Comparison of ENCODE assay signal across 8 cellular contexts in genomic region chr9:89497978-89498844, GRCh38. TPM values are rescaled to one million over a fixed set of nuclear protein-coding genes. Genes with fewer than 3 reads are reported as not detected.
DNase-seq lines count a peak whose midpoint lies in the region; ATAC-seq and TF ChIP-seq lines count a peak whose summit lies in the region.

SEMA4D (minus strand) TSS chr9:89498113; CDS start chr9:89405456, 92,657 bp downstream.

- H3K36me3 ChIP-seq in BJ (ENCODE audit: control insufficient read depth, insufficient read depth, low read length) (no peaks in the 10 kb centered on the region), SJSA1 (no peaks in the 10 kb centered on the region), ascending aorta (no peaks in the 10 kb centered on the region)

- DNase-seq in BJ (ENCODE audit: low read depth): no peak
- DNase-seq in KG1 (lab: John Stamatoyannopoulos, UW): peak; percentile 48
- no peak for DNase-seq in SJSA1 (ENCODE audit: low read depth in 1 of 2, low spot score in 2 of 2)
- DNase-seq in ascending aorta (ENCODE audit: low spot score in 2 of 2): peak in 1 of 2 donors; percentile 74
- DNase-seq in hippocampal formation (lab: John Stamatoyannopoulos, UW): peak; percentile 68 to 86
- DNase-seq in putamen (ENCODE audit: low spot score): peak; percentile 87

- H3K4me1 ChIP-seq in SJSA1 (replicated peaks): no peaks in the 10 kb centered on the region
- peaks cover 0 to 6% of the 10 kb centered on the region in 2 donors for H3K4me1 ChIP-seq in ascending aorta

- H3K9me3 ChIP-seq in SJSA1 (replicated peaks) (no peaks in the 10 kb centered on the region), ascending aorta (no peaks in the 10 kb centered on the region)

- H3K27me3 ChIP-seq in BJ (ENCODE audit: control insufficient read depth, insufficient read depth, low read length): peaks cover 4% of the 10 kb centered on the region
- 0 out of 2 replicates have a peak, but pooled peaks cover 3% of the 10 kb centered on the region for H3K27me3 ChIP-seq in SJSA1 (replicated peaks)
- H3K27me3 ChIP-seq in ascending aorta: no peaks in the 10 kb centered on the region

- no peak for TF ChIP-seq CTCF in BJ (IDR thresholded peaks at IDR 0.05; ENCODE audit: insufficient read depth, low read depth, low read length)
- no peak for TF ChIP-seq CTCF in ascending aorta (IDR thresholded peaks at IDR 0.05)

- intact Hi-C loops in ascending aorta (cut with DNase I): loop anchor here (5.0 kb wide), 1 partner anchor 181 kb away; the partner anchor contains the start of gene SECISBP2

- ATAC-seq in GM18502 (IDR thresholded peaks at IDR 0.05; ENCODE audit: poor library complexity, unreplicated experiment): no peak

- H3K27ac ChIP-seq in SJSA1 (no peak within 1 kb of the TSS), ascending aorta (peak within 1 kb of the TSS in 1 of 2 donors; percentile 24)

- CTCF ChIA-PET in BJ (lab: Yijun Ruan, JAX): interaction anchor here (0.6 to 1.1 kb wide), 3 partner anchors 9 to 12 kb away, joined by 3 to 5 read pairs (median 5); no protein-coding TSS in a partner anchor

- TF ChIP-seq POLR2A in GM19099 (IDR thresholded peaks at IDR 0.05; ENCODE audit: extremely low read depth, insufficient read length, low read depth): peak; percentile 26

- H3K4me3 ChIP-seq in BJ (ENCODE audit: low read depth, low read length) (peak within 1 kb of the TSS; percentile 54), SJSA1 (peak within 1 kb of the TSS; percentile 31), ascending aorta (peak within 1 kb of the TSS; percentile 83 to 91)

- POLR2A ChIA-PET in BJ (lab: Charles Lee): no interaction called here

RNA-seq across cellular contexts. Expression of gene SEMA4D, which starts in this region (rescaled TPM):
- polyA plus RNA-seq in BJ (2011; rRNA removed): 0.38 and 0.50 TPM in 2 replicates
- 0.33 and 0.57 TPM in 2 replicates for polyA minus RNA-seq in BJ (2011; rRNA and poly(A)+ RNA removed)
- total RNA-seq in SJSA1 (2014; rRNA removed; shearing (Covaris generic)): 0.03 and 0.37 TPM in 2 replicates
- 13.5 TPM for total RNA-seq in ascending aorta

Comparison
In these comparisons a context has a peak if more than half of its experiments do, and no peak if none do; other contexts are left out.
1. RNA of gene SEMA4D (total RNA-seq): 13.5 TPM in ascending aorta (single experiment); 0.03 to 0.37 TPM in SJSA1; every median in the first group is over 10 times any median in the second.
2. DNase-seq: peak in KG1 (single experiment), hippocampal formation (2 of 2) and putamen (single experiment); none in BJ (single experiment) and SJSA1 (0 of 2).
3. H3K4me3 ChIP-seq: peak in every context shown above with its lines; median percentile 87 in ascending aorta; 54 in BJ; 31 in SJSA1.